Comparison of ENCODE assay signal across 36 cellular contexts in the genomic region with DNA sequence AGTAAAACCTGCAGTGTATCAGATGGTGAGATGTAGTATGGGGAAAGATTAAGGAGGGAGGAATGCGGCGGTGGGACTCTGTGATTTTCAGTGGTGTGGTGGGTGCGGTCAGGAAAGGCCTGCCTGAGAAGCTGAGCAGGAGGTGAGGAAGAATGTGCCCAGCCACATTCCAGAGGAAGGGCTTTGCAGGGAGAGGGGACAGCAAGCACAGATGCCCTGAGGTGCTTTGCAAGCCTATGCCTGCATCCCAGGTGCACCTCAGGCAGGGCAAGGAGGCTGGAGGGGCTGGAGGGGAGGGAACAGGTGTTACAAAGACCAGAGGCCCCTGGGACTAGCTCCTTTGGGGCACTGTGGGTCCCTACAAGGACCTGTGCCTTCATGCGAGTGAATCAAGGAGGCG. TPM values are rescaled to one million over a fixed set of nuclear protein-coding genes. Genes with fewer than 3 reads are reported as not detected.
DNase-seq lines count a peak whose midpoint lies in the region; ATAC-seq and TF ChIP-seq lines count a peak whose summit lies in the region.
"Had no signal": no experiment of that assay in that cellular context is flagged by ENCODE, and none has a peak within 500 bp of the region (broad histone marks: within the 10 kb centered on the region; RNA-seq: fewer than 3 reads in every experiment).

No MANE protein-coding gene starts in this region.

- H3K36me3 Mint-ChIP-seq in neural progenitor cell, result no peaks in the 10 kb centered on the region
- H3K36me3 Mint-ChIP-seq: CD4-positive, CD25-positive, alpha-beta regulatory T cell; stimulated activated memory B cell treated with anti-CD40 and anti-IgM and Interleukin-4, amounts not matched to agents 10 μg/mL and 1 μg/mL and 100 μg/mL, for 72 hours had no signal

- TF ChIP-seq CTCF in neural progenitor cell (IDR thresholded peaks at IDR 0.05), result no peak
- TF ChIP-seq CTCF in GM20000 (IDR thresholded peaks at IDR 0.05; ENCODE audit: extremely low read depth, missing control alignments), result no peak

- H3K4me1 ChIP-seq in BLaER1 treated with 17β-estradiol and CSF1 and Interleukin-3, amounts not matched to agents 10 nM and 100 nM, result peaks cover 57 to 72% (median 66%) of the 10 kb centered on the region in 10 experiments
- H3K4me1 ChIP-seq in SJCRH30 (peaks cover 42% of the 10 kb centered on the region), neural progenitor cell (peaks cover 42% of the 10 kb centered on the region)
- H3K4me1 ChIP-seq: body of pancreas, left ventricle myocardium inferior, Peyer's patch, psoas muscle, upper lobe of left lung had no signal

- peak overlapping the region; percentile 94 for H3K27ac Mint-ChIP-seq in neural progenitor cell
- H3K27ac Mint-ChIP-seq: activated CD8-positive, alpha-beta T cell treated with anti-CD3 and anti-CD28 coated beads for 36 hours; activated naive CD4-positive, alpha-beta T cell treated with anti-CD3 and anti-CD28 coated beads for 36 hours; activated T-helper 1 cell treated with anti-CD3 and anti-CD28 coated beads, Interleukin-12 subunit alpha, Interleukin-12 subunit beta, Interleukin-2, Interleukin-4 antibody, amounts not matched to agents 30 ng/mL and 10 ng/mL and 1 ng/mL, durations not matched to agents 14 hours and 24 hours and 36 hours; CD4-positive, CD25-positive, alpha-beta regulatory T cell; stimulated activated memory B cell treated with anti-CD40 and anti-IgM and Interleukin-4, amounts not matched to agents 10 μg/mL and 1 μg/mL and 100 μg/mL, for 72 hours; T-helper 2 cell treated with Interferon-gamma antibody and Interleukin-4, amounts not matched to agents 5 μg/mL and 100 μg/mL, for 36 hours had no signal

- no peaks in the 10 kb centered on the region for H3K9me3 ChIP-seq in BLaER1 treated with 17β-estradiol and CSF1 and Interleukin-3, amounts not matched to agents 10 nM and 100 nM (replicated peaks in 1 of 11)
- no peaks in the 10 kb centered on the region for H3K9me3 ChIP-seq in SJCRH30 (replicated peaks)
- H3K9me3 ChIP-seq in neural progenitor cell (ENCODE audit: low read depth), result no peaks in the 10 kb centered on the region
- H3K9me3 ChIP-seq: adrenal gland, body of pancreas, esophagus muscularis mucosa, heart left ventricle, left ventricle myocardium inferior, Peyer's patch, psoas muscle, upper lobe of left lung had no signal

- H3K27me3 Mint-ChIP-seq in neural progenitor cell (ENCODE audit: insufficient read depth, low read depth), result peaks cover 19% of the 10 kb centered on the region
- H3K27me3 Mint-ChIP-seq: activated CD8-positive, alpha-beta T cell treated with anti-CD3 and anti-CD28 coated beads for 36 hours; CD4-positive, CD25-positive, alpha-beta regulatory T cell; stimulated activated memory B cell treated with anti-CD40 and anti-IgM and Interleukin-4, amounts not matched to agents 10 μg/mL and 1 μg/mL and 100 μg/mL, for 72 hours had no signal

- H3K4me3 ChIP-seq in BLaER1 treated with 17β-estradiol and CSF1 and Interleukin-3, amounts not matched to agents 10 nM and 100 nM, result no peak overlapping the region
- no peak overlapping the region for H3K4me3 ChIP-seq in SJCRH30
- H3K4me3 ChIP-seq in neural progenitor cell, result no peak overlapping the region
- H3K4me3 ChIP-seq: adrenal gland, body of pancreas, esophagus muscularis mucosa, GM23248, heart left ventricle, left ventricle myocardium inferior, Peyer's patch, psoas muscle, upper lobe of left lung had no signal

- no peak overlapping the region for H3K4me3 Mint-ChIP-seq in neural progenitor cell
- H3K4me3 Mint-ChIP-seq: activated CD8-positive, alpha-beta T cell treated with anti-CD3 and anti-CD28 coated beads for 36 hours; activated naive CD4-positive, alpha-beta T cell treated with anti-CD3 and anti-CD28 coated beads for 36 hours; activated T-helper 1 cell treated with anti-CD3 and anti-CD28 coated beads, Interleukin-12 subunit alpha, Interleukin-12 subunit beta, Interleukin-2, Interleukin-4 antibody, amounts not matched to agents 30 ng/mL and 10 ng/mL and 1 ng/mL, durations not matched to agents 14 hours and 24 hours and 36 hours; CD4-positive, CD25-positive, alpha-beta regulatory T cell; stimulated activated memory B cell treated with anti-CD40 and anti-IgM and Interleukin-4, amounts not matched to agents 10 μg/mL and 1 μg/mL and 100 μg/mL, for 72 hours; T-helper 2 cell treated with Interferon-gamma antibody and Interleukin-4, amounts not matched to agents 5 μg/mL and 100 μg/mL, for 36 hours had no signal

- peak overlapping the region; percentile 12 for H2AFZ ChIP-seq in neural progenitor cell (replicated peaks)
- H2AFZ ChIP-seq: GM23248 had no signal

- no peaks in the 10 kb centered on the region for H3K36me3 ChIP-seq in BLaER1 treated with 17β-estradiol and CSF1 and Interleukin-3, amounts not matched to agents 10 nM and 100 nM
- H3K36me3 ChIP-seq in SJCRH30 (no peaks in the 10 kb centered on the region), neural progenitor cell (no peaks in the 10 kb centered on the region)
- H3K36me3 ChIP-seq: adrenal gland, esophagus muscularis mucosa, heart left ventricle, left ventricle myocardium inferior, Peyer's patch, upper lobe of left lung had no signal

- ATAC-seq in HG03025 (IDR thresholded peaks at IDR 0.05; ENCODE audit: low FRiP score, unreplicated experiment), result no peak
- ATAC-seq: activated CD8-positive, alpha-beta T cell treated with anti-CD3 and anti-CD28 coated beads for 36 hours; body of pancreas; heart left ventricle; psoas muscle; stimulated activated memory B cell treated with anti-CD40 and anti-IgM and Interleukin-4, amounts not matched to agents 10 μg/mL and 1 μg/mL and 100 μg/mL, for 72 hours had no signal

- no peaks in the 10 kb centered on the region for H4K20me1 ChIP-seq in BLaER1 treated with 17β-estradiol and CSF1 and Interleukin-3, amounts not matched to agents 10 nM and 100 nM
- H4K20me1 ChIP-seq in neural progenitor cell (ENCODE audit: low read depth), result no peaks in the 10 kb centered on the region

- DNase-seq in SJCRH30 (peak; percentile 13 to 25), iPS-NIHi11 (ENCODE audit: low spot score) (peak; percentile 66), neural progenitor cell (ENCODE audit: low spot score) (peak; percentile 60), GM20000 (ENCODE audit: low spot score) (no peak), SK-N-DZ (ENCODE audit: low spot score) (no peak), NCI-H2107 (lab: John Stamatoyannopoulos, UW) (no peak)
- DNase-seq: activated CD8-positive, alpha-beta memory T cell treated with anti-CD3 and anti-CD28 coated beads, Interleukin-2, amount 50 U/mL, for 48 hours; activated CD8-positive, alpha-beta T cell treated with anti-CD3 and anti-CD28 coated beads for 36 hours; activated naive CD4-positive, alpha-beta T cell treated with anti-CD3 and anti-CD28 coated beads for 36 hours; adrenal gland; body of pancreas; CD4-positive, CD25-positive, alpha-beta regulatory T cell; dermis blood vessel endothelial cell; DMS79 treated with DMSO at 0.1 percent for 48 hours; foreskin fibroblast; GF-D8; GM23248; left ventricle myocardium inferior; MM.1S; NCI-H1105 treated with DMSO at 0.1 percent for 48 hours; NCI-H2029; nucleus accumbens; Peyer's patch; SHP77 treated with DMSO at 0.1 percent for 48 hours; upper lobe of left lung had no signal

- H3K4me1 Mint-ChIP-seq in neural progenitor cell, result peaks cover 52% of the 10 kb centered on the region
- H3K4me1 Mint-ChIP-seq: CD4-positive, CD25-positive, alpha-beta regulatory T cell; stimulated activated memory B cell treated with anti-CD40 and anti-IgM and Interleukin-4, amounts not matched to agents 10 μg/mL and 1 μg/mL and 100 μg/mL, for 72 hours had no signal

- H3K4me2 ChIP-seq in BLaER1 treated with 17β-estradiol and CSF1 and Interleukin-3, amounts not matched to agents 10 nM and 100 nM, result peak overlapping the region; percentile 26 to 88 (median 66); a peak in 19 of 22 replicates
- peak overlapping the region; percentile 9 for H3K4me2 ChIP-seq in neural progenitor cell
- H3K4me2 ChIP-seq: KMS-11 had no signal

- no peak overlapping the region for H3K27ac ChIP-seq in BLaER1 treated with 17β-estradiol and CSF1 and Interleukin-3, amounts not matched to agents 10 nM and 100 nM
- H3K27ac ChIP-seq in SJCRH30 (no peak overlapping the region), neural progenitor cell (no peak overlapping the region)
- H3K27ac ChIP-seq: adrenal gland, body of pancreas, esophagus muscularis mucosa, GM23248, heart left ventricle, HL-60, KMS-11, left ventricle myocardium inferior, Peyer's patch, psoas muscle, upper lobe of left lung had no signal

- H3K79me2 ChIP-seq in neural progenitor cell (ENCODE audit: low read depth), result no peaks in the 10 kb centered on the region

- H3F3A ChIP-seq in neural progenitor cell (ENCODE audit: low read depth), result peaks cover 18% of the 10 kb centered on the region

- H3K9me3 Mint-ChIP-seq in neural progenitor cell, result no peaks in the 10 kb centered on the region
- H3K9me3 Mint-ChIP-seq: activated CD8-positive, alpha-beta T cell treated with anti-CD3 and anti-CD28 coated beads for 36 hours; activated naive CD4-positive, alpha-beta T cell treated with anti-CD3 and anti-CD28 coated beads for 36 hours; activated T-helper 1 cell treated with anti-CD3 and anti-CD28 coated beads, Interleukin-12 subunit alpha, Interleukin-12 subunit beta, Interleukin-2, Interleukin-4 antibody, amounts not matched to agents 30 ng/mL and 10 ng/mL and 1 ng/mL, durations not matched to agents 14 hours and 24 hours and 36 hours; CD4-positive, CD25-positive, alpha-beta regulatory T cell; stimulated activated memory B cell treated with anti-CD40 and anti-IgM and Interleukin-4, amounts not matched to agents 10 μg/mL and 1 μg/mL and 100 μg/mL, for 72 hours; T-helper 2 cell treated with Interferon-gamma antibody and Interleukin-4, amounts not matched to agents 5 μg/mL and 100 μg/mL, for 36 hours had no signal

- no peaks in the 10 kb centered on the region for H3K27me3 ChIP-seq in BLaER1 treated with 17β-estradiol and CSF1 and Interleukin-3, amounts not matched to agents 10 nM and 100 nM
- H3K27me3 ChIP-seq in SJCRH30 (no peaks in the 10 kb centered on the region), neural progenitor cell (no peaks in the 10 kb centered on the region)
- H3K27me3 ChIP-seq: adrenal gland, body of pancreas, esophagus muscularis mucosa, heart left ventricle, Peyer's patch, upper lobe of left lung had no signal

- no peak overlapping the region for H3K9ac ChIP-seq in BLaER1 treated with 17β-estradiol and CSF1 and Interleukin-3, amounts not matched to agents 10 nM and 100 nM
- no peak overlapping the region for H3K9ac ChIP-seq in neural progenitor cell
- H3K9ac ChIP-seq: GM23248, KMS-11 had no signal

RNA-seq across cellular contexts. Expression of a gene that starts 42.1 kb away (rescaled TPM):
- total RNA-seq in SJCRH30 (2014; rRNA removed; shearing (Covaris generic)), result 3.5 and 4.5 TPM in 2 replicates
- total RNA-seq in neural progenitor cell (ENCODE audit: low replicate concordance), result 0.97 and 2.7 TPM in 2 replicates
- 0.07 and 0.31 TPM in 2 replicates for polyA plus RNA-seq in SK-N-DZ (2014; cell fraction: cytosol; rRNA removed)
- 0.37 and 1.0 TPM in 2 replicates for polyA plus RNA-seq in SK-N-DZ (2014; cell fraction: nucleus; rRNA removed)
- total RNA-seq: A172; activated naive CD4-positive, alpha-beta T cell treated with anti-CD3 and anti-CD28 coated beads for 36 hours; GM23248 had no signal
- polyA plus RNA-seq: GM23248 had no signal

Comparison
In these comparisons a context has a peak if more than half of its experiments do, and no peak if none do; other contexts are left out.
1. DNase-seq: peak in SJCRH30 (2 of 2), iPS-NIHi11 (single experiment) and neural progenitor cell (single experiment); none in GM20000 (single experiment), SK-N-DZ (single experiment) and NCI-H2107 (single experiment).